Comparison of ENCODE assay signal across 11 cellular contexts in genomic region chr6:20071998-20072397, GRCh38.
"Had no signal": no experiment of that assay in that cellular context is flagged by ENCODE, and none has a peak within 500 bp of the region (broad histone marks: within the 10 kb centered on the region; RNA-seq: fewer than 3 reads in every experiment).

No MANE protein-coding gene starts in this region.

- H3K4me2 ChIP-seq: GM23338 had no signal

- DNase-seq: GM23248, GOT3, H7, H9, HCEC 1CT, HFFc6 had no signal

- H3K9me3 ChIP-seq: HAP-1 had no signal

- H3K4me1 ChIP-seq: HAP-1 had no signal

- H2AFZ ChIP-seq: GM23248, GM23338 had no signal

- ATAC-seq: GM23338, HCT116 had no signal

- H3K27ac ChIP-seq: GM23248 had no signal

- H3K4me3 Mint-ChIP-seq: GM23338, H9, HFFc6 had no signal

- H3K9ac ChIP-seq: GM23248 had no signal

- H3K4me1 Mint-ChIP-seq: GM23338 had no signal

- H3K36me3 ChIP-seq: HAP-1 had no signal

- H3K4me3 ChIP-seq: GM23248, GM23338, HAP-1 had no signal

- FAIRE-seq: H1, H54 had no signal

- H3K27ac Mint-ChIP-seq: GM23338, H9, HFFc6 had no signal

- H3K9me3 Mint-ChIP-seq: HFFc6 had no signal
